ENCODE assay signal across 13 cellular contexts in genomic region chr7:121575194-121575766, GRCh38.
"Had no signal": no experiment of that assay in that cellular context is flagged by ENCODE, and none has a peak within 500 bp of the region (broad histone marks: within the 10 kb centered on the region; RNA-seq: fewer than 3 reads in every experiment).

No MANE protein-coding gene starts in this region.

- DNase-seq: activated CD4-positive, alpha-beta T cell treated with anti-CD3 and anti-CD28 coated beads for 1 hour; activated CD4-positive, alpha-beta T cell treated with anti-CD3 and anti-CD28 coated beads, Interleukin-2, amount 50 U/mL, for 48 hours; activated CD8-positive, alpha-beta memory T cell treated with anti-CD3 and anti-CD28 coated beads, Interleukin-2, amount 10 ng/mL, durations not matched to agents 7 days and 5 days; activated gamma-delta T cell; activated T-cell treated with anti-CD3 and anti-CD28 coated beads, Interleukin-2, amount 50 U/mL, for 48 hours; anterior cingulate cortex; dorsolateral prefrontal cortex; foreskin fibroblast; left lung; sigmoid colon; stimulated activated CD4-positive, alpha-beta T cell treated with anti-CD3 and anti-CD28 coated beads, Interleukin-2, amount 100 ng/mL, for 48 hours; stimulated activated naive CD4-positive, alpha-beta T cell treated with Interleukin-2 at 50 U/mL for 16 hours had no signal

- H3K36me3 ChIP-seq: left lung, sigmoid colon, suprapubic skin had no signal

- H3K9me3 ChIP-seq: left lung, sigmoid colon, suprapubic skin had no signal

- H3K27me3 ChIP-seq: left lung, sigmoid colon, suprapubic skin had no signal

- H3K4me1 ChIP-seq: left lung, suprapubic skin had no signal

- H3K4me3 ChIP-seq: dorsolateral prefrontal cortex, left lung, sigmoid colon, suprapubic skin had no signal
